Comparison of ENCODE assay signal across 14 cellular contexts in genomic region chr5:41735213-41735612, GRCh38.
A peak's percentile ranks its signal among the peaks of the same experiment; 100 is the strongest.
DNase-seq lines count a peak whose midpoint lies in the region; ATAC-seq lines count a peak whose summit lies in the region.
"Had no signal": no experiment of that assay in that cellular context is flagged by ENCODE, and none has a peak within 500 bp of the region (broad histone marks: within the 10 kb centered on the region; RNA-seq: fewer than 3 reads in every experiment).

No MANE protein-coding gene starts in this region.

- H3K4me3 ChIP-seq in SJCRH30, result no peak overlapping the region
- no peak overlapping the region for H3K4me3 ChIP-seq in effector memory CD4-positive, alpha-beta T cell (ENCODE audit: insufficient read depth, low read depth, low read length, poor library complexity, severe bottlenecking)
- H3K4me3 ChIP-seq: MG63, pancreas had no signal

- no peaks in the 10 kb centered on the region for H3K27me3 ChIP-seq in SJCRH30
- no peaks in the 10 kb centered on the region for H3K27me3 ChIP-seq in effector memory CD4-positive, alpha-beta T cell (replicated peaks; ENCODE audit: control insufficient read depth, insufficient read depth, low read length, poor library complexity, severe bottlenecking)
- H3K27me3 ChIP-seq: MG63, pancreas had no signal

- no peak for DNase-seq in activated CD4-positive, CD25-positive, alpha-beta regulatory T cell (lab: John Stamatoyannopoulos, UW)
- no peak for DNase-seq in stimulated activated naive CD8-positive, alpha-beta T cell treated with anti-CD3 and anti-CD28 coated beads, Interleukin-15, Interleukin-2, amounts not matched to agents 100 U/mL and 50 U/mL, for 24 hours
- DNase-seq in CD1c-positive myeloid dendritic cell (ENCODE audit: extremely low spot score) (no peak), SJCRH30 (no peak)
- DNase-seq in effector memory CD4-positive, alpha-beta T cell, result no peak
- DNase-seq: CD4-positive, alpha-beta memory T cell; head of caudate nucleus; MG63; NCI-H2029 treated with DMSO at 0.1 percent for 48 hours; pancreas had no signal

- no peak overlapping the region for H3K27ac ChIP-seq in SJCRH30
- no peak overlapping the region for H3K27ac ChIP-seq in effector memory CD4-positive, alpha-beta T cell (ENCODE audit: insufficient read depth, low read length, poor library complexity, severe bottlenecking)
- H3K27ac ChIP-seq: 22Rv1, pancreas had no signal

- peak; percentile 46 to 48 for ATAC-seq in activated CD4-positive, CD25-positive, alpha-beta regulatory T cell treated with anti-CD3 and anti-CD28 coated beads, Interleukin-2, amount 50 U/mL, for 24 hours
- ATAC-seq in GM21825 (IDR thresholded peaks at IDR 0.05; ENCODE audit: unreplicated experiment), result peak; percentile 71
- peak; percentile 45 for ATAC-seq in HG03095 (IDR thresholded peaks at IDR 0.05; ENCODE audit: unreplicated experiment)
- peak; percentile 32 for ATAC-seq in stimulated activated naive CD8-positive, alpha-beta T cell treated with anti-CD3 and anti-CD28 coated beads, Interleukin-15, Interleukin-2, amounts not matched to agents 100 U/mL and 50 U/mL, for 24 hours
- ATAC-seq: pancreas had no signal

- no peaks in the 10 kb centered on the region for H3K9me3 ChIP-seq in SJCRH30 (replicated peaks)
- no peaks in the 10 kb centered on the region for H3K9me3 ChIP-seq in effector memory CD4-positive, alpha-beta T cell (ENCODE audit: control insufficient read depth, low read length)
- H3K9me3 ChIP-seq: MG63, pancreas had no signal

- no peaks in the 10 kb centered on the region for H3K4me1 ChIP-seq in SJCRH30
- no peaks in the 10 kb centered on the region for H3K4me1 ChIP-seq in effector memory CD4-positive, alpha-beta T cell (ENCODE audit: control insufficient read depth, insufficient read depth, low read length, poor library complexity, severe bottlenecking)
- H3K4me1 ChIP-seq: pancreas had no signal

- peaks cover 24% of the 10 kb centered on the region for H3K36me3 ChIP-seq in SJCRH30
- H3K36me3 ChIP-seq in effector memory CD4-positive, alpha-beta T cell (ENCODE audit: control insufficient read depth, insufficient read depth, low read length), result peaks cover 27% of the 10 kb centered on the region
- H3K36me3 ChIP-seq: pancreas had no signal
